13 cellular contexts compared by ENCODE assay signal in the genomic region with DNA sequence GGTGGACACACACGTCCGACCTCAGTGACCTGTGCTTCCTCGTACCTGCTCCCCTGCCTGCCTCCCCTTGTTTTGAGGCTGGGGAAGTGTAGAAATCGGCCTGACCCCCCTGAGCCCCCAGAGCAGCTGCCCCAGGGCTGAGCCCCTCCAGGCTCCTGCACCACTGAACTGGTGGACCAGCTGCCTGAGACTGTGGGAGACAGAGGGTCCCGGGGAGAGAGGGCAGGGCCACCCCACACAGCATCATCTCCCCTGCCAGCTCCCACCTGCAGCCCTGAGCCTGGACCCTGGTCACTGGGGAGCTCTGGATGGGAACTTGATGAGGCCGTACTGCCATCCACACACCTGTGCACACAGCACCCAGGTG. TPM values are rescaled to one million over a fixed set of nuclear protein-coding genes. Genes with fewer than 3 reads are reported as not detected.
"Had no signal": no experiment of that assay in that cellular context is flagged by ENCODE, and none has a peak within 500 bp of the region (broad histone marks: within the 10 kb centered on the region; RNA-seq: fewer than 3 reads in every experiment).

No MANE protein-coding gene starts in this region.

- H3K4me3 ChIP-seq: hepatocyte, left lung, sigmoid colon, spleen, thoracic aorta had no signal

- H3K27ac Mint-ChIP-seq: activated CD8-positive, alpha-beta T cell treated with anti-CD3 and anti-CD28 coated beads, Interleukin-2, amount 10 ng/mL, durations not matched to agents 7 days and 5 days; activated naive CD4-positive, alpha-beta T cell treated with anti-CD3 and anti-CD28 coated beads, Interleukin-2, amount 50 U/mL, for 72 hours; naive thymus-derived CD8-positive, alpha-beta T cell; stimulated activated naive CD8-positive, alpha-beta T cell treated with anti-CD3 and anti-CD28 coated beads, Interleukin-15, amount 100 ng/mL, for 72 hours had no signal

- ATAC-seq: activated CD8-positive, alpha-beta T cell treated with anti-CD3 and anti-CD28 coated beads, Interleukin-2, amount 10 ng/mL, durations not matched to agents 7 days and 5 days; activated naive CD4-positive, alpha-beta T cell treated with anti-CD3 and anti-CD28 coated beads, Interleukin-2, amount 50 U/mL, for 72 hours; esophagus mucosa; left lung; naive thymus-derived CD8-positive, alpha-beta T cell; stimulated activated naive CD8-positive, alpha-beta T cell treated with anti-CD3 and anti-CD28 coated beads, Interleukin-15, amount 100 ng/mL, for 72 hours had no signal

- H3K4me3 Mint-ChIP-seq: activated CD8-positive, alpha-beta T cell treated with anti-CD3 and anti-CD28 coated beads, Interleukin-2, amount 10 ng/mL, durations not matched to agents 7 days and 5 days; stimulated activated naive CD8-positive, alpha-beta T cell treated with anti-CD3 and anti-CD28 coated beads, Interleukin-15, amount 100 ng/mL, for 72 hours had no signal

- H3K36me3 Mint-ChIP-seq: activated naive CD4-positive, alpha-beta T cell treated with anti-CD3 and anti-CD28 coated beads, Interleukin-2, amount 50 U/mL, for 72 hours had no signal

- H3K9me3 Mint-ChIP-seq: activated naive CD4-positive, alpha-beta T cell treated with anti-CD3 and anti-CD28 coated beads, Interleukin-2, amount 50 U/mL, for 72 hours; naive thymus-derived CD8-positive, alpha-beta T cell; stimulated activated naive CD8-positive, alpha-beta T cell treated with anti-CD3 and anti-CD28 coated beads, Interleukin-15, amount 100 ng/mL, for 72 hours had no signal

- DNase-seq: activated CD4-positive, alpha-beta T cell treated with anti-CD3 and anti-CD28 coated beads for 48 hours; activated CD8-positive, alpha-beta T cell treated with anti-CD3 and anti-CD28 coated beads, Interleukin-2, amount 10 ng/mL, durations not matched to agents 7 days and 5 days; naive thymus-derived CD8-positive, alpha-beta T cell; sigmoid colon; SK-N-SH; stimulated activated naive CD8-positive, alpha-beta T cell treated with anti-CD3 and anti-CD28 coated beads, Interleukin-15, amount 100 ng/mL, for 72 hours; T-helper 1 cell had no signal

- H3K4me2 ChIP-seq: hepatocyte, SK-N-SH had no signal

- H2AFZ ChIP-seq: hepatocyte had no signal

- H3K27ac ChIP-seq: hepatocyte, left lung, sigmoid colon, spleen, thoracic aorta had no signal

- H3K36me3 ChIP-seq: left lung, sigmoid colon, thoracic aorta had no signal

- H3K9ac ChIP-seq: SK-N-SH had no signal

- H3K9me3 ChIP-seq: left lung, sigmoid colon, SK-N-SH, thoracic aorta had no signal

RNA-seq across cellular contexts. Expression of a gene that starts 15.0 kb away (rescaled TPM):
- polyA plus RNA-seq: naive thymus-derived CD8-positive, alpha-beta T cell had no signal
